ENCODE assay signal across 2 cellular contexts in genomic region chr17:54466875-54467274, GRCh38.
TF ChIP-seq lines count a peak whose summit lies in the region.

No MANE protein-coding gene starts in this region.

TF ChIP-seq in HepG2, 621 proteins besides CTCF, POLR2A, EP300 and RAD21 (continued from another document):
- TF ChIP-seq MAFF (IDR thresholded peaks at IDR 0.05; ENCODE audit: low read depth, low read length) = peak; percentile 76
- TF ChIP-seq, protein P1, sequence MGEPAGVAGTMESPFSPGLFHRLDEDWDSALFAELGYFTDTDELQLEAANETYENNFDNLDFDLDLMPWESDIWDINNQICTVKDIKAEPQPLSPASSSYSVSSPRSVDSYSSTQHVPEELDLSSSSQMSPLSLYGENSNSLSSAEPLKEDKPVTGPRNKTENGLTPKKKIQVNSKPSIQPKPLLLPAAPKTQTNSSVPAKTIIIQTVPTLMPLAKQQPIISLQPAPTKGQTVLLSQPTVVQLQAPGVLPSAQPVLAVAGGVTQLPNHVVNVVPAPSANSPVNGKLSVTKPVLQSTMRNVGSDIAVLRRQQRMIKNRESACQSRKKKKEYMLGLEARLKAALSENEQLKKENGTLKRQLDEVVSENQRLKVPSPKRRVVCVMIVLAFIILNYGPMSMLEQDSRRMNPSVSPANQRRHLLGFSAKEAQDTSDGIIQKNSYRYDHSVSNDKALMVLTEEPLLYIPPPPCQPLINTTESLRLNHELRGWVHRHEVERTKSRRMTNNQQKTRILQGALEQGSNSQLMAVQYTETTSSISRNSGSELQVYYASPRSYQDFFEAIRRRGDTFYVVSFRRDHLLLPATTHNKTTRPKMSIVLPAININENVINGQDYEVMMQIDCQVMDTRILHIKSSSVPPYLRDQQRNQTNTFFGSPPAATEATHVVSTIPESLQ (CRISPR knock-in tag; conservative IDR thresholded peaks at IDR 0.05) = no peak
- TF ChIP-seq MAFK (conservative IDR thresholded peaks at IDR 0.05 in 1 of 2, IDR thresholded peaks at IDR 0.05 in 1 of 2; ENCODE audit: low read length in 2 of 2) = peak; percentile 66 to 88; a peak in 3 of 4 replicates
TF ChIP-seq in HepG2: peak in this region for 2.

TF ChIP-seq in IMR-90, 13 proteins besides CTCF, POLR2A, EP300 and RAD21:
- TF ChIP-seq MAZ (IDR thresholded peaks at IDR 0.05; ENCODE audit: borderline replicate concordance, low read depth, low read length) = no peak
- no peak for TF ChIP-seq CHD1 (IDR thresholded peaks at IDR 0.05; ENCODE audit: low read depth, low read length)
- TF ChIP-seq MAFK (IDR thresholded peaks at IDR 0.05; ENCODE audit: low read depth, low read length) = peak; percentile 58; the same call in 1 of the 2 replicates
TF ChIP-seq in IMR-90: peak in this region for 1.
